9 cellular contexts compared by ENCODE assay signal in genomic region chr5:142246263-142246662, GRCh38.
DNase-seq lines count a peak whose midpoint lies in the region; ATAC-seq, FAIRE-seq and TF ChIP-seq lines count a peak whose summit lies in the region.
"Had no signal": no experiment of that assay in that cellular context is flagged by ENCODE, and none has a peak within 500 bp of the region (broad histone marks: within the 10 kb centered on the region; RNA-seq: fewer than 3 reads in every experiment).

No MANE protein-coding gene starts in this region.

- H3K27me3 ChIP-seq in breast epithelium (no peaks in the 10 kb centered on the region), keratinocyte (ENCODE audit: control insufficient read depth, extremely low read depth, insufficient read depth, low read length) (no peaks in the 10 kb centered on the region), upper lobe of left lung (no peaks in the 10 kb centered on the region), BE2C (no peaks in the 10 kb centered on the region)

- POLR2A ChIA-PET in GM10248 (lab: Yijun Ruan, JAX) = no interaction called here

- dilution Hi-C loops in keratinocyte (cut with MboI; ENCODE audit: extremely low pct_ligation_motif_present, low sequenced_read_pairs) = no loop called here

- TF ChIP-seq EP300 in upper lobe of left lung (IDR thresholded peaks at IDR 0.05) = no peak

- no peak for TF ChIP-seq POLR2A in breast epithelium (IDR thresholded peaks at IDR 0.05)
- TF ChIP-seq POLR2A in upper lobe of left lung (IDR thresholded peaks at IDR 0.05) = no peak

- no peak overlapping the region for H3K4me3 ChIP-seq in breast epithelium
- no peak overlapping the region for H3K4me3 ChIP-seq in keratinocyte (ENCODE audit: control insufficient read depth in 2 of 3, extremely low read depth in 1 of 3, insufficient read depth in 2 of 3, low read depth in 1 of 3, low read length in 3 of 3)
- no peak overlapping the region for H3K4me3 ChIP-seq in upper lobe of left lung
- no peak overlapping the region for H3K4me3 ChIP-seq in BE2C (ENCODE audit: low read depth, low read length)
- no peak overlapping the region for H3K4me3 ChIP-seq in kidney (ENCODE audit: low read length in 2 of 2)

- no peaks in the 10 kb centered on the region for H4K20me1 ChIP-seq in keratinocyte (ENCODE audit: control insufficient read depth, extremely low read depth, insufficient read depth, low read length)

- ATAC-seq in upper lobe of left lung (ENCODE audit: low FRiP score in 2 of 2) = peak; percentile 49 to 62

- CTCF ChIA-PET in GM10248 (lab: Yijun Ruan, JAX) = no interaction called here

- no peak overlapping the region for H3K4me2 ChIP-seq in keratinocyte (ENCODE audit: control insufficient read depth, extremely low read depth, insufficient read depth, low read depth, low read length)

- WGBS in upper lobe of left lung, 2 donors = 80 to 81% methylated on average over 9 of the region's 9 CpGs

- H3K27ac ChIP-seq in breast epithelium (peak overlapping the region; percentile 75 to 89), keratinocyte (ENCODE audit: control insufficient read depth, insufficient read depth, low read length) (no peak overlapping the region), upper lobe of left lung (peak overlapping the region in 3 of 4 donors; percentile 2 to 58 (median 44)), kidney (ENCODE audit: low read depth in 2 of 2, low read length in 2 of 2) (no peak overlapping the region)

- H3K9ac ChIP-seq in keratinocyte (ENCODE audit: control insufficient read depth, extremely low read depth, insufficient read depth, low read length) = no peak overlapping the region
- no peak overlapping the region for H3K9ac ChIP-seq in kidney (ENCODE audit: low read length in 2 of 2)

- H3K4me1 ChIP-seq in breast epithelium (peaks cover 0 to 4% of the 10 kb centered on the region in 2 donors), keratinocyte (ENCODE audit: control insufficient read depth, extremely low read depth, insufficient read depth, low read length) (peaks cover 9% of the 10 kb centered on the region), upper lobe of left lung (peaks cover 0 to 11% (median 7%) of the 10 kb centered on the region in 4 donors), BE2C (no peaks in the 10 kb centered on the region; the same call in 1 of the 2 replicates), kidney (ENCODE audit: control insufficient read depth in 1 of 2, insufficient read depth in 1 of 2, low read depth in 1 of 2, low read length in 2 of 2) (no peaks in the 10 kb centered on the region)

- DNase-seq in HTR-8/SVneo (ENCODE audit: insufficient read length, low spot score) (peak; percentile 48), breast epithelium (ENCODE audit: low spot score in 2 of 2) (peak in 1 of 2 donors; percentile 81), keratinocyte (ENCODE audit: low read depth, low spot score) (no peak), upper lobe of left lung (no peak), BE2C (no peak), kidney (no peak), GM10248 (ENCODE audit: extremely low spot score) (no peak)
- DNase-seq: activated naive CD8-positive, alpha-beta T cell treated with anti-CD3 and anti-CD28 coated beads, Interleukin-2, amount 10 ng/mL, durations not matched to agents 7 days and 5 days; immature natural killer cell had no signal

- no peaks in the 10 kb centered on the region for H3K36me3 ChIP-seq in breast epithelium
- no peaks in the 10 kb centered on the region for H3K36me3 ChIP-seq in keratinocyte (ENCODE audit: control insufficient read depth in 2 of 2, extremely low read depth in 1 of 2, insufficient read depth in 2 of 2, low read length in 2 of 2)
- no peaks in the 10 kb centered on the region for H3K36me3 ChIP-seq in upper lobe of left lung
- H3K36me3 ChIP-seq in BE2C = no peaks in the 10 kb centered on the region
- no peaks in the 10 kb centered on the region for H3K36me3 ChIP-seq in kidney (ENCODE audit: control insufficient read depth in 1 of 2, insufficient read depth in 2 of 2, low read length in 2 of 2)

- no peaks in the 10 kb centered on the region for H3K79me2 ChIP-seq in keratinocyte (ENCODE audit: control insufficient read depth, insufficient read depth, low read length)

- TF ChIP-seq CTCF in breast epithelium (IDR thresholded peaks at IDR 0.05) (no peak), keratinocyte (optimal IDR thresholded peaks at IDR 0.05 in 1 of 3, IDR thresholded peaks at IDR 0.05 in 1 of 3, conservative IDR thresholded peaks at IDR 0.05 in 1 of 3; ENCODE audit: extremely low read depth in 1 of 3, insufficient read depth in 2 of 3, low read length in 3 of 3) (no peak), upper lobe of left lung (IDR thresholded peaks at IDR 0.05) (no peak), BE2C (IDR thresholded peaks at IDR 0.05; ENCODE audit: low read depth, low read length) (no peak), kidney (IDR thresholded peaks at IDR 0.05; ENCODE audit: borderline replicate concordance, extremely low read depth, insufficient read depth) (no peak), GM10248 (IDR thresholded peaks at IDR 0.05; ENCODE audit: control extremely low read depth, extremely low read depth, low read depth, missing control alignments) (no peak)

- H3K9me1 ChIP-seq in keratinocyte (ENCODE audit: control insufficient read depth, extremely low read depth, insufficient read depth, low read length) = no peaks in the 10 kb centered on the region

- H2AFZ ChIP-seq in keratinocyte (ENCODE audit: control insufficient read depth, low read length) = no peak overlapping the region

- intact Hi-C loops in breast epithelium (cut with DNase I; ENCODE audit: low total_unique reads) (no loop called here), kidney (cut with DNase I) (no loop called here)

- FAIRE-seq in HTR-8/SVneo (lab: Jason Lieb, UNC) (peak; percentile 38), keratinocyte (lab: Jason Lieb, UNC) (peak; percentile 80), kidney (lab: Jason Lieb, UNC) (no peak)

- H3K9me3 ChIP-seq in breast epithelium (no peaks in the 10 kb centered on the region), keratinocyte (ENCODE audit: control insufficient read depth, low read depth, low read length) (no peaks in the 10 kb centered on the region), upper lobe of left lung (no peaks in the 10 kb centered on the region), BE2C (no peaks in the 10 kb centered on the region), kidney (ENCODE audit: control insufficient read depth in 1 of 2, low read length in 2 of 2) (no peaks in the 10 kb centered on the region)

Comparison
In these comparisons a context has a peak if more than half of its experiments do, and no peak if none do; other contexts are left out.
1. H3K27ac ChIP-seq: peak in breast epithelium (2 of 2) and upper lobe of left lung (3 of 4); none in keratinocyte (single experiment) and kidney (0 of 2).